8 cellular contexts compared by ENCODE assay signal in the genomic region with DNA sequence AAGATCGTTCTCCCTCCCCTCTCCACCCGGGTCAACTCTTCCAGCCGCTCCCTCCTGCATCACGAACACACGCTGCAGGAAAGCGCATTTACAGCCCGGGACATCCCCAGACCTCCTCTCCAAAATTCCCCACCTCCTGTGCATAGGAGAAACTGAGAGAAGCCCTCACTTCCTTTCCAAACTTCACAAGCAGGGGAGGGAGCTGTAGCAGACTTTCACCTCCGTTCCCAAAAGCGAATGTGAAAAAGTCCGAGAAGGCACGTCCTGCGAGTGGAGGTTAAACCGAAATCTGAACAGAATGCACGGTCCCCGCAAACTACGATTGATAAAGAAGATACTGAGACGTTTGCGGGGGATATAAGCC. TPM values are rescaled to one million over a fixed set of nuclear protein-coding genes. Genes with fewer than 3 reads are reported as not detected.
DNase-seq lines count a peak whose midpoint lies in the region; ATAC-seq and TF ChIP-seq lines count a peak whose summit lies in the region.

No MANE protein-coding gene starts in this region.

- peak overlapping the region; percentile 19 for H3K27ac Mint-ChIP-seq in activated CD4-positive, alpha-beta memory T cell treated with anti-CD3 and anti-CD28 coated beads, Interleukin-2, amount 10 ng/mL, durations not matched to agents 7 days and 5 days

- H3K27me3 ChIP-seq in gastroesophageal sphincter, result peaks cover 16% of the 10 kb centered on the region
- no peaks in the 10 kb centered on the region for H3K27me3 ChIP-seq in ovary

- TF ChIP-seq CTCF in gastroesophageal sphincter (IDR thresholded peaks at IDR 0.05) (no peak), ovary (IDR thresholded peaks at IDR 0.05) (no peak)

- TF ChIP-seq POLR2A in gastroesophageal sphincter (IDR thresholded peaks at IDR 0.05), result no peak
- no peak for TF ChIP-seq POLR2A in ovary (IDR thresholded peaks at IDR 0.05)

- peak; percentile 34 for DNase-seq in activated T-cell treated with anti-CD3 and anti-CD28 coated beads for 24 hours (ENCODE audit: low read depth)
- no peak for DNase-seq in activated T-cell treated with anti-CD3 and anti-CD28 coated beads, Interleukin-2, amount 50 U/mL, for 1 hour
- peak; percentile 15 for DNase-seq in HS-5 (ENCODE audit: low read depth)
- peak; percentile 27 for DNase-seq in activated CD4-positive, alpha-beta memory T cell treated with anti-CD3 and anti-CD28 coated beads, Interleukin-2, amount 10 ng/mL, durations not matched to agents 7 days and 5 days
- DNase-seq in ovary, result peak in 2 of 5 donors; percentile 18 to 23
- no peak for DNase-seq in T1000 (lab: John Stamatoyannopoulos, UW)
- no peak for DNase-seq in OCI-M2 (lab: John Stamatoyannopoulos, UW; ENCODE audit: unreplicated experiment)

- H3K4me3 Mint-ChIP-seq in activated CD4-positive, alpha-beta memory T cell treated with anti-CD3 and anti-CD28 coated beads, Interleukin-2, amount 10 ng/mL, durations not matched to agents 7 days and 5 days, result peak overlapping the region; percentile 76

- CTCF ChIA-PET in activated CD4-positive, alpha-beta memory T cell treated with anti-CD3 and anti-CD28 coated beads, Interleukin-2, amount 10 ng/mL, durations not matched to agents 7 days and 5 days (lab: Charles Lee), result interaction anchor here (1.9 kb wide), 1 partner anchor 48 kb away, joined by 4 read pairs; no protein-coding TSS in a partner anchor

- POLR2A ChIA-PET in activated CD4-positive, alpha-beta memory T cell treated with anti-CD3 and anti-CD28 coated beads, Interleukin-2, amount 10 ng/mL, durations not matched to agents 7 days and 5 days (lab: Charles Lee), result interaction anchor here (0.9 to 1.2 kb wide), 2 partner anchors 45 to 66 kb away, joined by 3 read pairs; no protein-coding TSS in a partner anchor

- H3K9me3 ChIP-seq in gastroesophageal sphincter, result no peaks in the 10 kb centered on the region
- no peaks in the 10 kb centered on the region for H3K9me3 ChIP-seq in ovary

- H3K27me3 Mint-ChIP-seq in activated CD4-positive, alpha-beta memory T cell treated with anti-CD3 and anti-CD28 coated beads, Interleukin-2, amount 10 ng/mL, durations not matched to agents 7 days and 5 days, result peaks cover 51% of the 10 kb centered on the region

- H3K36me3 ChIP-seq in gastroesophageal sphincter, result no peaks in the 10 kb centered on the region
- no peaks in the 10 kb centered on the region for H3K36me3 ChIP-seq in ovary

- peaks cover 30% of the 10 kb centered on the region for H3K4me1 Mint-ChIP-seq in activated CD4-positive, alpha-beta memory T cell treated with anti-CD3 and anti-CD28 coated beads, Interleukin-2, amount 10 ng/mL, durations not matched to agents 7 days and 5 days

- WGBS in gastroesophageal sphincter (ENCODE audit: low coverage in 1 of 2), 2 donors, result 0 to 3% methylated on average over 12 to 18 of the region's 18 CpGs
- 0 to 1% (median 0%) methylated on average over 18 of the region's 18 CpGs for WGBS in ovary, 3 donors

- intact Hi-C loops in ovary (cut with DNase I), result no loop called here

- ATAC-seq in gastroesophageal sphincter, result no peak

- TF ChIP-seq EP300 in gastroesophageal sphincter (IDR thresholded peaks at IDR 0.05), result no peak
- no peak for TF ChIP-seq EP300 in ovary (IDR thresholded peaks at IDR 0.05)

- H3K27ac ChIP-seq in gastroesophageal sphincter, result peak overlapping the region in 1 of 4 donors; percentile 8
- peak overlapping the region in 1 of 2 donors; percentile 49 for H3K27ac ChIP-seq in ovary

- H3K4me3 ChIP-seq in gastroesophageal sphincter (peak overlapping the region; percentile 55 to 63), ovary (peak overlapping the region; percentile 54)

- no peaks in the 10 kb centered on the region for H3K36me3 Mint-ChIP-seq in activated CD4-positive, alpha-beta memory T cell treated with anti-CD3 and anti-CD28 coated beads, Interleukin-2, amount 10 ng/mL, durations not matched to agents 7 days and 5 days (ENCODE audit: low read depth)

- H3K9me3 Mint-ChIP-seq in activated CD4-positive, alpha-beta memory T cell treated with anti-CD3 and anti-CD28 coated beads, Interleukin-2, amount 10 ng/mL, durations not matched to agents 7 days and 5 days, result no peaks in the 10 kb centered on the region

- H3K4me1 ChIP-seq in gastroesophageal sphincter, result peaks cover 0 to 17% (median 0%) of the 10 kb centered on the region in 3 donors
- peaks cover 5% of the 10 kb centered on the region for H3K4me1 ChIP-seq in ovary (ENCODE audit: insufficient read depth)

RNA-seq across cellular contexts. Expression of gene BCAT1, which starts 0.5 kb away (rescaled TPM):
- total RNA-seq in activated CD4-positive, alpha-beta memory T cell treated with anti-CD3 and anti-CD28 coated beads, Interleukin-2, amount 10 ng/mL, durations not matched to agents 7 days and 5 days, result 10 to 100 TPM; 22.8 to 24.8 TPM
- 10 to 100 TPM; 11.4 to 39.3 (median 18.0) TPM for total RNA-seq in gastroesophageal sphincter
- total RNA-seq in ovary, result 100 to 1,000 TPM in 1 of 7 donors, 10 to 100 TPM in 6; 14.9 to 106 (median 36.2) TPM
- 10 to 100 TPM; 12.0 to 18.3 TPM for polyA plus RNA-seq in ovary

Comparison
In these comparisons a context has a peak if more than half of its experiments do, and no peak if none do; other contexts are left out.
1. DNase-seq: peak in activated T-cell treated with anti-CD3 and anti-CD28 coated beads for 24 hours (single experiment), HS-5 (single experiment) and activated CD4-positive, alpha-beta memory T cell treated with anti-CD3 and anti-CD28 coated beads, Interleukin-2, amount 10 ng/mL, durations not matched to agents 7 days and 5 days (single experiment); none in activated T-cell treated with anti-CD3 and anti-CD28 coated beads, Interleukin-2, amount 50 U/mL, for 1 hour (single experiment), T1000 (single experiment) and OCI-M2 (single experiment).